8 cellular contexts compared by ENCODE assay signal in the genomic region with DNA sequence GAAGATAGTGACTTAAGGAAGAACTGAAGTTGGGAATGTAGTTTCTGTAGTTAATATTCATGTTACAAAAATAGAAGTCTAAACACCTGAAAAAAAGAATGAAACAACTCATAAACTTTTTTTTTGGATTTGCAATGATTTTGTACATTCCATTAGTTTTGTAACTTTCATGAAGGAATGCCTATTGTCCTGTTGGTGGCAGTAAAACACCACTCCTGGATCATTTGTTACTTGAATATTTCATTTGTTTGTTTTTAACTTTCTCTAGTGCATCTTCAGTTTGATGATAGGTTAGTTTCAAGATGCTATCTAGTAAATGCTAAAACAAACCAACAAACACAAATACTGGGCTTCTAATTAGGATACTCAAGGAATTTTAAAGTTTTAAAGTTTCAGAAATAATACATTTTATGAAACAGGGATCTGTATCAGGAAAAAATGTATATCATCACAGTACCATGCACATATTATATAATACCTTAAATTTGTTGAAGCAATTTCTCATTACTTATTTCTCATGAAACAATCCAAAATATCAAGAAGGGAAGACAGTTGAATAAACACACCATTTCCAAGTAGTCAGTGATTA.
DNase-seq lines count a peak whose midpoint lies in the region; ATAC-seq and TF ChIP-seq lines count a peak whose summit lies in the region.

No MANE protein-coding gene starts in this region.

- H3K36me3 Mint-ChIP-seq in effector memory CD8-positive, alpha-beta T cell (ENCODE audit: insufficient read depth), result no peaks in the 10 kb centered on the region
- no peaks in the 10 kb centered on the region for H3K36me3 Mint-ChIP-seq in activated CD4-positive, alpha-beta memory T cell treated with anti-CD3 and anti-CD28 coated beads for 36 hours

- no peak overlapping the region for H3K4me3 ChIP-seq in IMR-90 (ENCODE audit: insufficient read depth, low read depth, low read length)
- no peak overlapping the region for H3K4me3 ChIP-seq in PC-9

- no peaks in the 10 kb centered on the region for H3K4me1 ChIP-seq in IMR-90 (ENCODE audit: control insufficient read depth, insufficient read depth, low read length)
- H3K4me1 ChIP-seq in PC-9 (replicated peaks; ENCODE audit: insufficient read depth), result no peaks in the 10 kb centered on the region

- H3K27ac ChIP-seq in IMR-90 (ENCODE audit: insufficient read depth, low read length), result no peak overlapping the region
- no peak overlapping the region for H3K27ac ChIP-seq in PC-9

- no peak overlapping the region for H3K23ac ChIP-seq in IMR-90 (ENCODE audit: low read depth, low read length)

- peak; percentile 87 for TF ChIP-seq RAD21 in IMR-90 (IDR thresholded peaks at IDR 0.05; ENCODE audit: low read length)

- H2BK120ac ChIP-seq in IMR-90 (ENCODE audit: low read depth, low read length), result no peak overlapping the region

- H4K20me1 ChIP-seq in IMR-90 (ENCODE audit: insufficient read depth, low read length) (no peaks in the 10 kb centered on the region), PC-9 (ENCODE audit: insufficient read depth) (no peaks in the 10 kb centered on the region)

- ATAC-seq in IMR-90 (ENCODE audit: low read depth), result peak; percentile 72
- ATAC-seq in effector memory CD8-positive, alpha-beta T cell (replicated peaks), result peak; percentile 70
- no peak for ATAC-seq in GM18858 (IDR thresholded peaks at IDR 0.05; ENCODE audit: unreplicated experiment)

- H3K4me1 Mint-ChIP-seq in effector memory CD8-positive, alpha-beta T cell (ENCODE audit: low read depth in 2 of 2), result no peaks in the 10 kb centered on the region
- H3K4me1 Mint-ChIP-seq in activated CD4-positive, alpha-beta memory T cell treated with anti-CD3 and anti-CD28 coated beads for 36 hours (ENCODE audit: low read depth), result peaks cover 5% of the 10 kb centered on the region

- DNase-seq in DMS53 treated with DMSO at 0.1 percent for 48 hours (lab: John Stamatoyannopoulos, UW; ENCODE audit: unreplicated experiment) (peak; percentile 60), IMR-90 (peak; percentile 60), PC-9 (peak in 1 of 2 experiments; percentile 66), mucosa of gallbladder (ENCODE audit: low spot score) (peak; percentile 17), occipital lobe (lab: John Stamatoyannopoulos, UW) (no peak)
- DNase-seq in effector memory CD8-positive, alpha-beta T cell, result peak; percentile 8 to 23 (median 17)
- DNase-seq in activated CD4-positive, alpha-beta memory T cell treated with anti-CD3 and anti-CD28 coated beads for 36 hours, result no peak

- no peak overlapping the region for H2AK5ac ChIP-seq in IMR-90 (ENCODE audit: low read depth, low read length)

- no peak for TF ChIP-seq POLR2A in IMR-90 (IDR thresholded peaks at IDR 0.05; ENCODE audit: low read depth, low read length)

- no peaks in the 10 kb centered on the region for H3K9me3 ChIP-seq in IMR-90 (ENCODE audit: control insufficient read depth, insufficient read depth, low read length)
- H3K9me3 ChIP-seq in PC-9 (ENCODE audit: insufficient read depth, low read depth), result no peaks in the 10 kb centered on the region

- no peaks in the 10 kb centered on the region for H3K27me3 Mint-ChIP-seq in effector memory CD8-positive, alpha-beta T cell
- no peaks in the 10 kb centered on the region for H3K27me3 Mint-ChIP-seq in activated CD4-positive, alpha-beta memory T cell treated with anti-CD3 and anti-CD28 coated beads for 36 hours

- in situ Hi-C loops in IMR-90 (cut with MboI; ENCODE audit: low sequenced_read_pairs), result loop anchor here (5.0 to 10.0 kb wide), 2 partner anchors 222 to 375 kb away; no protein-coding TSS in a partner anchor

- POLR2A ChIA-PET in IMR-90 (lab: Charles Lee; ENCODE audit: unreplicated experiment), result no interaction called here
- POLR2A ChIA-PET in PC-9 (lab: Charles Lee; ENCODE audit: unreplicated experiment), result no interaction called here
- POLR2A ChIA-PET in activated CD4-positive, alpha-beta memory T cell treated with anti-CD3 and anti-CD28 coated beads for 36 hours (lab: Charles Lee), result no interaction called here

- no peak overlapping the region for H4K5ac ChIP-seq in IMR-90 (ENCODE audit: low read depth, low read length)

- no peak overlapping the region for H2BK15ac ChIP-seq in IMR-90 (ENCODE audit: low read depth, low read length)

- no peaks in the 10 kb centered on the region for H3K9me2 ChIP-seq in PC-9 (ENCODE audit: insufficient read depth)

- no peaks in the 10 kb centered on the region for H3K9me1 ChIP-seq in IMR-90 (ENCODE audit: insufficient read depth, low read length)

- no peak overlapping the region for H3K14ac ChIP-seq in IMR-90 (replicated peaks; ENCODE audit: low read depth, low read length)

- H3K79me2 ChIP-seq in PC-9 (ENCODE audit: low read depth), result no peaks in the 10 kb centered on the region

- no peak overlapping the region for H3K18ac ChIP-seq in IMR-90 (ENCODE audit: low read depth, low read length)

- CTCF ChIA-PET in IMR-90 (lab: Yijun Ruan, JAX) (interaction anchor here (0.6 to 0.7 kb wide), 2 partner anchors 184 to 213 kb away, joined by 5 to 8 read pairs; no protein-coding TSS in a partner anchor), PC-9 (lab: Charles Lee) (interaction anchor here (0.6 kb wide), 1 partner anchor 504 kb away, joined by 3 read pairs; no protein-coding TSS in a partner anchor)
- CTCF ChIA-PET in activated CD4-positive, alpha-beta memory T cell treated with anti-CD3 and anti-CD28 coated beads for 36 hours (lab: Charles Lee), result interaction anchor here (0.6 to 4.0 kb wide), 4 partner anchors 210 to 591 kb away, joined by 3 to 24 read pairs (median 8); no protein-coding TSS in a partner anchor

- no peak overlapping the region for H3K4me3 Mint-ChIP-seq in effector memory CD8-positive, alpha-beta T cell
- H3K4me3 Mint-ChIP-seq in activated CD4-positive, alpha-beta memory T cell treated with anti-CD3 and anti-CD28 coated beads for 36 hours, result no peak overlapping the region

- no peaks in the 10 kb centered on the region for H3K9me3 Mint-ChIP-seq in effector memory CD8-positive, alpha-beta T cell
- no peaks in the 10 kb centered on the region for H3K9me3 Mint-ChIP-seq in activated CD4-positive, alpha-beta memory T cell treated with anti-CD3 and anti-CD28 coated beads for 36 hours

- H3K4me2 ChIP-seq in IMR-90 (ENCODE audit: low read depth, low read length) (no peak overlapping the region), PC-9 (no peak overlapping the region)

- no peak overlapping the region for H3K56ac ChIP-seq in IMR-90 (ENCODE audit: extremely low read depth, insufficient read depth, low read length)

- BruUV-seq in IMR-90 (replicated peaks; lab: Mats Ljungman, UMichigan) (no TSS peak), PC-9 (replicated peaks; lab: Mats Ljungman, UMichigan) (no TSS peak)

- intact Hi-C loops in IMR-90 (cut with micrococcal nuclease) (loop anchor here (1.0 kb wide), 2 partner anchors 213 to 228 kb away; no protein-coding TSS in a partner anchor), PC-9 (cut with micrococcal nuclease; ENCODE audit: unreplicated experiment) (loop anchor here (1.0 to 5.0 kb wide), 4 partner anchors 107 to 357 kb away; no protein-coding TSS in a partner anchor)
- intact Hi-C loops in activated CD4-positive, alpha-beta memory T cell treated with anti-CD3 and anti-CD28 coated beads for 36 hours (cut with micrococcal nuclease), result loop anchor here (1.0 to 10.0 kb wide), 4 partner anchors 105 to 355 kb away; no protein-coding TSS in a partner anchor

- H2AK9ac ChIP-seq in IMR-90 (replicated peaks; ENCODE audit: low read depth, low read length, poor library complexity), result no peak overlapping the region

- TF ChIP-seq CTCF in IMR-90 (conservative IDR thresholded peaks at IDR 0.05; ENCODE audit: low read depth, low read length) (peak; percentile 91), PC-9 (conservative IDR thresholded peaks at IDR 0.05) (peak; percentile 90)

- no peak overlapping the region for H3K9ac ChIP-seq in IMR-90 (ENCODE audit: low read depth, low read length)

- no peak overlapping the region for H3K4ac ChIP-seq in IMR-90 (ENCODE audit: low read depth, low read length)

- H3K27ac Mint-ChIP-seq in effector memory CD8-positive, alpha-beta T cell, result peak overlapping the region in 1 of 2 donors; percentile 59
- no peak overlapping the region for H3K27ac Mint-ChIP-seq in activated CD4-positive, alpha-beta memory T cell treated with anti-CD3 and anti-CD28 coated beads for 36 hours

- H4K91ac ChIP-seq in IMR-90 (ENCODE audit: insufficient read depth, low read depth, low read length), result no peak overlapping the region

- H3F3A ChIP-seq in PC-9 (ENCODE audit: insufficient read depth, low read depth), result no peaks in the 10 kb centered on the region

- H3K27me3 ChIP-seq in IMR-90 (ENCODE audit: control insufficient read depth, insufficient read depth, low read length) (no peaks in the 10 kb centered on the region), PC-9 (ENCODE audit: insufficient read depth, low read depth) (no peaks in the 10 kb centered on the region)

- H4K8ac ChIP-seq in IMR-90 (ENCODE audit: low read depth in 2 of 2, low read length in 2 of 2), result no peak overlapping the region

- H3K79me1 ChIP-seq in IMR-90 (ENCODE audit: low read depth in 1 of 2, low read length in 2 of 2), result no peaks in the 10 kb centered on the region

- dilution Hi-C loops in IMR-90 (cut with HindIII; ENCODE audit: low sequenced_read_pairs, unreplicated experiment), result no loop called here

- H3K36me3 ChIP-seq in IMR-90 (ENCODE audit: control insufficient read depth, insufficient read depth, low read length) (no peaks in the 10 kb centered on the region), PC-9 (ENCODE audit: low read depth) (no peaks in the 10 kb centered on the region)

- no peak overlapping the region for H2BK5ac ChIP-seq in IMR-90 (ENCODE audit: low read depth, low read length, poor library complexity, severe bottlenecking)

- no peak overlapping the region for H2BK20ac ChIP-seq in IMR-90 (ENCODE audit: low read depth, low read length)

- no peak overlapping the region for H2AFZ ChIP-seq in IMR-90 (replicated peaks; ENCODE audit: low read length, poor library complexity)
- no peak overlapping the region for H2AFZ ChIP-seq in PC-9

TF ChIP-seq in IMR-90, 13 proteins besides CTCF, POLR2A, EP300 and RAD21:
- TF ChIP-seq SMC3 (IDR thresholded peaks at IDR 0.05; ENCODE audit: low read depth, low read length), result peak; percentile 60
- TF ChIP-seq FOS (IDR thresholded peaks at IDR 0.05; ENCODE audit: low read depth, low read length), result no peak

Comparison
In these comparisons a context has a peak if more than half of its experiments do, and no peak if none do; other contexts are left out.
1. DNase-seq: peak in DMS53 treated with DMSO at 0.1 percent for 48 hours (single experiment), IMR-90 (single experiment), effector memory CD8-positive, alpha-beta T cell (3 of 3) and mucosa of gallbladder (single experiment); none in activated CD4-positive, alpha-beta memory T cell treated with anti-CD3 and anti-CD28 coated beads for 36 hours (single experiment) and occipital lobe (single experiment).